Comparison of ENCODE assay signal across 8 cellular contexts in genomic region chr11:119339581-119340334, GRCh38. TPM values are rescaled to one million over a fixed set of nuclear protein-coding genes. Genes with fewer than 3 reads are reported as not detected.
DNase-seq lines count a peak whose midpoint lies in the region; TF ChIP-seq lines count a peak whose summit lies in the region.

No MANE protein-coding gene starts in this region.

- H3K36me3 ChIP-seq in MM.1S (replicated peaks; ENCODE audit: insufficient read depth, low read length) (no peaks in the 10 kb centered on the region), hepatocyte (replicated peaks; ENCODE audit: insufficient read depth, low read depth) (no peaks in the 10 kb centered on the region), rectal smooth muscle tissue (ENCODE audit: control insufficient read depth, insufficient read depth, low read length) (no peaks in the 10 kb centered on the region)

- peaks cover 47% of the 10 kb centered on the region for H3K27me3 ChIP-seq in MM.1S (replicated peaks; ENCODE audit: insufficient read depth, low read length)
- peaks cover 29% of the 10 kb centered on the region for H3K27me3 ChIP-seq in hepatocyte
- H3K27me3 ChIP-seq in rectal smooth muscle tissue (ENCODE audit: control insufficient read depth, insufficient read depth, low read length) = peaks cover 14% of the 10 kb centered on the region

- H4K20me1 ChIP-seq in MM.1S (ENCODE audit: insufficient read depth, low read length) (no peaks in the 10 kb centered on the region), hepatocyte (ENCODE audit: insufficient read depth, poor library complexity, severe bottlenecking) (no peaks in the 10 kb centered on the region)

- H3K9me3 ChIP-seq in MM.1S (replicated peaks; ENCODE audit: insufficient read depth, low read length) (no peaks in the 10 kb centered on the region), hepatocyte (ENCODE audit: low read depth) (no peaks in the 10 kb centered on the region)

- TF ChIP-seq CTCF in MM.1S (IDR thresholded peaks at IDR 0.05; ENCODE audit: low read length) (peak; percentile 60), hepatocyte (IDR thresholded peaks at IDR 0.05; ENCODE audit: poor library complexity) (peak; percentile 95)

- H2AFZ ChIP-seq in MM.1S (ENCODE audit: low read length) (0 out of 2 replicates have a peak overlapping the region, but pooled peaks have one; percentile 7), hepatocyte (peak overlapping the region; percentile 79)

- H3K27ac ChIP-seq in MM.1S (ENCODE audit: low read length) (no peak overlapping the region), hepatocyte (peak overlapping the region; percentile 74), rectal smooth muscle tissue (ENCODE audit: low read depth, low read length) (peak overlapping the region; percentile 73)

- no peak overlapping the region for H3K4me3 ChIP-seq in MM.1S (ENCODE audit: low read length)
- H3K4me3 ChIP-seq in hepatocyte = peak overlapping the region; percentile 26
- H3K4me3 ChIP-seq in rectal smooth muscle tissue (ENCODE audit: low read length) = peak overlapping the region; percentile 59

- H3K79me2 ChIP-seq in MM.1S (ENCODE audit: low read length) (peaks cover 13% of the 10 kb centered on the region), hepatocyte (peaks cover 18% of the 10 kb centered on the region)

- H3K9ac ChIP-seq in MM.1S (ENCODE audit: low read length) = no peak overlapping the region
- peak overlapping the region; percentile 25 for H3K9ac ChIP-seq in rectal smooth muscle tissue (ENCODE audit: low read length)

- WGBS in hepatocyte (ENCODE audit: low lambda C conversion rate, missing lambda C conversion rate) = 11% methylated on average over 69 of the region's 88 CpGs

- no peaks in the 10 kb centered on the region for H3F3A ChIP-seq in MM.1S (ENCODE audit: insufficient read depth, low read length)

- no peaks in the 10 kb centered on the region for H3K9me2 ChIP-seq in MM.1S (replicated peaks; ENCODE audit: insufficient read depth, low read length)
- no peaks in the 10 kb centered on the region for H3K9me2 ChIP-seq in hepatocyte (replicated peaks; ENCODE audit: insufficient read depth)

- H3K4me1 ChIP-seq in MM.1S (ENCODE audit: low read length) = peaks cover 14% of the 10 kb centered on the region; the same call in 1 of the 2 replicates
- H3K4me1 ChIP-seq in hepatocyte (ENCODE audit: insufficient read depth) = peaks cover 27% of the 10 kb centered on the region
- peaks cover 27% of the 10 kb centered on the region for H3K4me1 ChIP-seq in rectal smooth muscle tissue (ENCODE audit: control insufficient read depth, insufficient read depth, low read length)

- peak overlapping the region; percentile 47; the same call in 1 of the 2 replicates for H3K4me2 ChIP-seq in MM.1S (ENCODE audit: low read depth, low read length)
- peak overlapping the region; percentile 96 for H3K4me2 ChIP-seq in hepatocyte

- DNase-seq in Daoy (ENCODE audit: low read depth) = peak; percentile 64
- no peak for DNase-seq in MM.1S
- DNase-seq in astrocyte of the hippocampus (ENCODE audit: low read depth, low spot score) = peak; percentile 88
- peak; percentile 87 for DNase-seq in hepatocyte (ENCODE audit: low spot score)
- no peak for DNase-seq in NCI-H2196 treated with DMSO at 0.1 percent for 48 hours (lab: John Stamatoyannopoulos, UW; ENCODE audit: unreplicated experiment)
- no peak for DNase-seq in NCI-H345 treated with DMSO at 0.1 percent for 48 hours (lab: John Stamatoyannopoulos, UW; ENCODE audit: unreplicated experiment)
- no peak for DNase-seq in GF-D8 (lab: John Stamatoyannopoulos, UW)

RNA-seq across cellular contexts. Expression of gene C1QTNF5, which starts 0.9 kb away (rescaled TPM):
- 0.51 and 1.9 TPM in 2 replicates for total RNA-seq in Daoy (2014; rRNA removed; shearing (Covaris generic))
- total RNA-seq in hepatocyte = 12.5 and 13.7 TPM in 2 replicates
- 18.0 and 23.6 TPM in 2 replicates for polyA plus RNA-seq in hepatocyte

RNA-seq across cellular contexts. Expression of gene RNF26, which starts 5.4 kb away (rescaled TPM):
- 2.6 and 2.9 TPM in 2 replicates for total RNA-seq in Daoy (2014; rRNA removed; shearing (Covaris generic))
- total RNA-seq in hepatocyte = 15.5 and 15.8 TPM in 2 replicates
- polyA plus RNA-seq in hepatocyte = 35.5 and 46.9 TPM in 2 replicates

RNA-seq across cellular contexts. Expression of gene MFRP, which starts 6.7 kb away (rescaled TPM):
- total RNA-seq in Daoy (2014; rRNA removed; shearing (Covaris generic)) = not detected in 2 replicates
- 0.08 TPM in 1 of 2 replicates, not detected in the other for total RNA-seq in hepatocyte
- polyA plus RNA-seq in hepatocyte = not detected in 2 replicates

RNA-seq across cellular contexts. Expression of gene MCAM, which starts 22.8 kb away (rescaled TPM):
- 180 and 215 TPM in 2 replicates for total RNA-seq in Daoy (2014; rRNA removed; shearing (Covaris generic))
- total RNA-seq in hepatocyte = 8.7 and 35.4 TPM in 2 replicates
- 5.1 and 6.1 TPM in 2 replicates for polyA plus RNA-seq in hepatocyte

RNA-seq across cellular contexts. Expression of gene USP2, which starts 41.7 kb away (rescaled TPM):
- total RNA-seq in Daoy (2014; rRNA removed; shearing (Covaris generic)) = 0.27 and 0.51 TPM in 2 replicates
- total RNA-seq in hepatocyte = 7.3 and 8.1 TPM in 2 replicates
- polyA plus RNA-seq in hepatocyte = 23.5 and 35.7 TPM in 2 replicates

Comparison
In these comparisons a context has a peak if more than half of its experiments do, and no peak if none do; other contexts are left out.
1. DNase-seq: peak in Daoy (single experiment), astrocyte of the hippocampus (single experiment) and hepatocyte (single experiment); none in MM.1S (single experiment), NCI-H2196 treated with DMSO at 0.1 percent for 48 hours (single experiment), NCI-H345 treated with DMSO at 0.1 percent for 48 hours (single experiment) and GF-D8 (single experiment).